ENCODE assay signal across 1 cellular context in genomic region chr17:29038511-29039300, GRCh38.
TF ChIP-seq lines count a peak whose summit lies in the region.

No MANE protein-coding gene starts in this region.

TF ChIP-seq in K562, 482 proteins besides CTCF, POLR2A, EP300 and RAD21 (continues in another document):
- peak; percentile 49; the same call in 1 of the 2 replicates for TF ChIP-seq ATF3 (IDR thresholded peaks at IDR 0.05)
- TF ChIP-seq ATF3 (CRISPR knock-in tag; conservative IDR thresholded peaks at IDR 0.05) = no peak
- TF ChIP-seq ZBTB11 (CRISPR knock-in tag; IDR thresholded peaks at IDR 0.05) = no peak
- no peak for TF ChIP-seq BRF2 (IDR thresholded peaks at IDR 0.05; ENCODE audit: borderline replicate concordance, insufficient read depth, insufficient read length)
- TF ChIP-seq POLR2H (tag; IDR thresholded peaks at IDR 0.05; ENCODE audit: low read depth) = peak; percentile 59; the same call in 1 of the 2 replicates
- TF ChIP-seq MEIS2 (IDR thresholded peaks at IDR 0.05; ENCODE audit: partially characterized antibody) = peak; percentile 9
- TF ChIP-seq MXI1 (IDR thresholded peaks at IDR 0.05; ENCODE audit: low read depth, low read length) = no peak
- TF ChIP-seq SMAD4 (CRISPR knock-in tag; conservative IDR thresholded peaks at IDR 0.05) = 0 out of 2 replicates have a peak, but pooled peaks have one; percentile 38
- TF ChIP-seq TRIM25 (IDR thresholded peaks at IDR 0.05; ENCODE audit: borderline replicate concordance) = no peak
- TF ChIP-seq ARID4B (CRISPR knock-in tag; IDR thresholded peaks at IDR 0.05) = no peak
- TF ChIP-seq MLLT1 (IDR thresholded peaks at IDR 0.05) = no peak
- TF ChIP-seq ATF4 (CRISPR knock-in tag; IDR thresholded peaks at IDR 0.05) = peak; percentile 84
- TF ChIP-seq ZNF318 (IDR thresholded peaks at IDR 0.05; ENCODE audit: borderline replicate concordance in 1 of 2, low read depth in 1 of 2) = no peak
- TF ChIP-seq ZNF589 (CRISPR knock-in tag; IDR thresholded peaks at IDR 0.05; ENCODE audit: low read depth) = peak; percentile 25; the same call in 1 of the 2 replicates
- no peak for TF ChIP-seq ZNF696 (CRISPR knock-in tag; conservative IDR thresholded peaks at IDR 0.05)
- TF ChIP-seq ZNF511 (CRISPR knock-in tag; IDR thresholded peaks at IDR 0.05) = no peak
- peak in 1 of 2 experiments; percentile 36; a peak in 1 of 4 replicates for TF ChIP-seq TRIM24 (IDR thresholded peaks at IDR 0.05)
- no peak for TF ChIP-seq ZBTB12 (CRISPR knock-in tag; IDR thresholded peaks at IDR 0.05)
- TF ChIP-seq ZNF175 (CRISPR knock-in tag; IDR thresholded peaks at IDR 0.05; ENCODE audit: low read depth) = peak; percentile 37
- no peak for TF ChIP-seq DACH1 (IDR thresholded peaks at IDR 0.05; ENCODE audit: partially characterized antibody)
- no peak for TF ChIP-seq ZNF431 (CRISPR knock-in tag; IDR thresholded peaks at IDR 0.05)
- no peak for TF ChIP-seq NR2C2 (CRISPR knock-in tag; IDR thresholded peaks at IDR 0.05)
- peak; percentile 52; the same call in 1 of the 2 replicates for TF ChIP-seq NR2C2 (tag; IDR thresholded peaks at IDR 0.05)
- no peak for TF ChIP-seq ZNF274 (IDR thresholded peaks at IDR 0.05; ENCODE audit: borderline replicate concordance, low read depth, low read length)
- no peak for TF ChIP-seq ERF (CRISPR knock-in tag; IDR thresholded peaks at IDR 0.05)
- TF ChIP-seq L3MBTL2 (IDR thresholded peaks at IDR 0.05) = no peak
- TF ChIP-seq CBX1 (IDR thresholded peaks at IDR 0.05; ENCODE audit: low read depth) = no peak
- 0 out of 2 replicates have a peak, but pooled peaks have one; percentile 13 for TF ChIP-seq MYC (IDR thresholded peaks at IDR 0.05; ENCODE audit: low read depth, low read length)
- TF ChIP-seq MYC (CRISPR knock-in tag; IDR thresholded peaks at IDR 0.05; ENCODE audit: borderline replicate concordance, low read depth) = no peak
